In the genomic region with DNA sequence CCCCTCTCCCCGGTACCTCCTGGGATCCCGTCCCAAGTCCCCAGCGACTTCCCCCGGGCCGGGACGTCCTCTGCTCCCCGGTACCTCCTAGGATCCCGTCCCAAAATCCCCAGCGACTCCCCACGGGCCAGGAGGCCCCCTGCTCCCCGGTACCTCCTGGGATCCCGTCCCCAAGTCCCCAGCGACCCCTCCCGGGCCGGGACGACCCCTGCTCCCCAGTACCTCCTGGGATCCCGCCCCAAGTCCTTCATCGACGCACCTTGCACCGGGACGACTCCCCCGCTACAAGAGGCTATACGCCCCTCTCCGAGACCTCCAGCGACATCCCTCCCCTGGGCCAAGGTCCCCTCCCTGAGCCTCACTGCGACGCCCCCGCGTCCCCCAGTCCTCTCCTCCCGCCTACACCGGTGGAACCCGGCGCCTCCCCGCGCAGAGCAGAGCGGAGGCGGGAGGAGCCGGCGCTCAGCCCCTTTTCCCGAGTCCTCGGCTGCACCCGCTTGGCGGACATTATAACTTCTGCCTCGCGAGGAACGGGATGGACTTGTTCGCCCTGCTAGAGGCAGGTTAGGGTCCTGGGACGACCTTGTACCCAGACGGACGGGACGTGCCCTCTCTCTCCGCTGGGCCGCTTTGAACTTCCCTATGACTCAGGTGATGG, we compare ENCODE assay signal across 8 cellular contexts. TPM values are rescaled to one million over a fixed set of nuclear protein-coding genes. Genes with fewer than 3 reads are reported as not detected.
A peak's percentile ranks its signal among the peaks of the same experiment; 100 is the strongest.
DNase-seq lines count a peak whose midpoint lies in the region; ATAC-seq, FAIRE-seq and TF ChIP-seq lines count a peak whose summit lies in the region.

No MANE protein-coding gene starts in this region.

- H4K20me1 ChIP-seq in KMS-11 (ENCODE audit: insufficient read depth) (no peaks in the 10 kb centered on the region), K562 (replicated peaks; ENCODE audit: control insufficient read depth, insufficient read depth, low read length) (no peaks in the 10 kb centered on the region)

- ATAC-seq in K562 = no peak
- no peak for ATAC-seq in GM21423 (IDR thresholded peaks at IDR 0.05; ENCODE audit: unreplicated experiment)

- in situ Hi-C loops in K562 (cut with MboI) = no loop called here

- H3K79me2 ChIP-seq in KMS-11 (ENCODE audit: insufficient read depth, low read depth) = no peaks in the 10 kb centered on the region
- no peaks in the 10 kb centered on the region for H3K79me2 ChIP-seq in K562 (ENCODE audit: control insufficient read depth, insufficient read depth, low read length)

- H3K9ac ChIP-seq in KMS-11 (no peak overlapping the region; the same call in 1 of the 2 replicates), K562 (ENCODE audit: insufficient read depth in 1 of 2, low read depth in 2 of 2, low read length in 2 of 2) (peak overlapping the region in 1 of 2 experiments; percentile 91; a peak in 1 of 4 replicates)

- no peak for TF ChIP-seq EP300 in K562 (IDR thresholded peaks at IDR 0.05; ENCODE audit: low read length)

- peak overlapping the region; percentile 48; the same call in 1 of the 2 replicates for H3K4me2 ChIP-seq in KMS-11
- peak overlapping the region; percentile 53 for H3K4me2 ChIP-seq in K562 (ENCODE audit: insufficient read depth, low read length)

- DNase-seq in AG09309 (ENCODE audit: low read depth) (no peak), K562 (ENCODE audit: extremely low read depth in 1 of 4, low spot score in 3 of 4) (peak in 2 of 4 experiments; percentile 43 to 46), iPS-NIHi7 (ENCODE audit: extremely low spot score) (peak; percentile 73), spleen (peak; percentile 87), SW480 (ENCODE audit: low spot score) (no peak)
- no peak for DNase-seq in stimulated activated naive CD4-positive, alpha-beta T cell treated with Interleukin-2 at 50 U/mL for 16 hours (lab: John Stamatoyannopoulos, UW)

- no peak overlapping the region for H3K27ac ChIP-seq in KMS-11
- H3K27ac ChIP-seq in K562 (ENCODE audit: extremely low read depth, low read depth, low read length) = no peak overlapping the region
- peak overlapping the region in 7 of 8 donors; percentile 22 to 88 (median 71) for H3K27ac ChIP-seq in spleen

- POLR2A ChIA-PET in K562 (lab: Yijun Ruan, JAX) = interaction anchor here (0.6 kb wide), 1 partner anchor 47 kb away, joined by 3 read pairs; no protein-coding TSS in a partner anchor

- peak overlapping the region; percentile 63 for H3K4me3 ChIP-seq in AG09309 (ENCODE audit: control insufficient read depth, low read depth, low read length)
- no peak overlapping the region for H3K4me3 ChIP-seq in KMS-11 (IDR thresholded peaks at IDR 0.05; ENCODE audit: insufficient read depth, low read depth, low read length)
- peak overlapping the region; percentile 51; the same call in 1 of the 2 replicates for H3K4me3 ChIP-seq in K562
- peak overlapping the region; percentile 41 to 80 (median 55) for H3K4me3 ChIP-seq in spleen

- FAIRE-seq in K562 (lab: Jason Lieb, UNC) = no peak

- H3K9me1 ChIP-seq in K562 (ENCODE audit: control insufficient read depth, insufficient read depth, low read length) = no peaks in the 10 kb centered on the region

- no peak for TF ChIP-seq RAD21 in K562 (CRISPR knock-in tag; conservative IDR thresholded peaks at IDR 0.05 in 1 of 2, IDR thresholded peaks at IDR 0.05 in 1 of 2)

- no peaks in the 10 kb centered on the region for H3K36me3 ChIP-seq in KMS-11 (ENCODE audit: insufficient read depth)
- no peaks in the 10 kb centered on the region for H3K36me3 ChIP-seq in K562 (ENCODE audit: control insufficient read depth, insufficient read depth, low read length)
- H3K36me3 ChIP-seq in spleen = no peaks in the 10 kb centered on the region

- no peaks in the 10 kb centered on the region for H3K9me3 ChIP-seq in K562 (replicated peaks; ENCODE audit: control insufficient read depth, insufficient read depth, low read depth, low read length)
- H3K9me3 ChIP-seq in spleen = no peaks in the 10 kb centered on the region

- CTCF ChIA-PET in K562 (lab: Yijun Ruan, JAX; ENCODE audit: low intra/inter-chr PET ratio) = no interaction called here

- TF ChIP-seq POLR2A in K562 (conservative IDR thresholded peaks at IDR 0.05) (no peak), spleen (IDR thresholded peaks at IDR 0.05) (no peak)

- BruUV-seq in K562 (replicated peaks; lab: Mats Ljungman, UMichigan) = no TSS peak

- peaks cover 7% of the 10 kb centered on the region for H3K4me1 ChIP-seq in KMS-11 (ENCODE audit: low read depth, poor library complexity, severe bottlenecking)
- peaks cover 10 to 36% of the 10 kb centered on the region in 2 experiments; a peak in 4 of 5 replicates for H3K4me1 ChIP-seq in K562 (replicated peaks in 1 of 2; ENCODE audit: control insufficient read depth in 2 of 2, insufficient read depth in 2 of 2, low read length in 2 of 2)
- H3K4me1 ChIP-seq in spleen = peaks cover 17 to 62% (median 37%) of the 10 kb centered on the region in 6 donors

- H2AFZ ChIP-seq in KMS-11 (ENCODE audit: low read depth) (peak overlapping the region; percentile 41; the same call in 1 of the 2 replicates), K562 (ENCODE audit: low read depth, low read length) (no peak overlapping the region)

- intact Hi-C loops in K562 (cut with micrococcal nuclease) = no loop called here
- intact Hi-C loops in spleen (cut with DNase I; ENCODE audit: low total_unique reads) = no loop called here

- TF ChIP-seq CTCF in AG09309 (IDR thresholded peaks at IDR 0.05; ENCODE audit: control insufficient read depth, insufficient read depth, low read depth, low read length, missing control alignments) = no peak
- TF ChIP-seq CTCF in KMS-11 (conservative IDR thresholded peaks at IDR 0.05; ENCODE audit: low read depth, low read length) = no peak
- TF ChIP-seq CTCF in K562 (IDR thresholded peaks at IDR 0.05 in 2 of 3, conservative IDR thresholded peaks at IDR 0.05 in 1 of 3; ENCODE audit: insufficient read depth in 2 of 3, low read depth in 1 of 3, low read length in 3 of 3) = no peak
- peak in 1 of 11 experiments; percentile 6 for TF ChIP-seq CTCF in spleen (IDR thresholded peaks at IDR 0.05 in 8 of 11, conservative IDR thresholded peaks at IDR 0.05 in 3 of 11)

- H3K27me3 ChIP-seq in KMS-11 (ENCODE audit: insufficient read depth, low read depth) (no peaks in the 10 kb centered on the region), K562 (ENCODE audit: control insufficient read depth in 2 of 2, insufficient read depth in 2 of 2, low read length in 2 of 2) (no peaks in the 10 kb centered on the region), spleen (replicated peaks in 1 of 7) (peaks cover 0 to 75% (median 25%) of the 10 kb centered on the region in 7 donors)

- 86% methylated on average over 10 of the region's 53 CpGs for WGBS in K562 (ENCODE audit: insufficient coverage, low coverage, missing lambda C conversion rate)
- WGBS in spleen, 5 donors = 3 to 11% (median 5%) methylated on average over 45 to 53 of the region's 53 CpGs

TF ChIP-seq in K562, 482 proteins besides CTCF, POLR2A, EP300 and RAD21 (continues in another document):
- TF ChIP-seq, protein P1, sequence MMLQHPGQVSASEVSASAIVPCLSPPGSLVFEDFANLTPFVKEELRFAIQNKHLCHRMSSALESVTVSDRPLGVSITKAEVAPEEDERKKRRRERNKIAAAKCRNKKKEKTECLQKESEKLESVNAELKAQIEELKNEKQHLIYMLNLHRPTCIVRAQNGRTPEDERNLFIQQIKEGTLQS (IDR thresholded peaks at IDR 0.05) = peak; percentile 44; the same call in 1 of the 2 replicates
- TF ChIP-seq, protein P1 (CRISPR knock-in tag; conservative IDR thresholded peaks at IDR 0.05) = no peak

RNA-seq across cellular contexts. Expression of a gene that starts 0.9 kb away (rescaled TPM):
- total RNA-seq in K562 (2011; cell fraction: chromatin; rRNA removed; ENCODE audit: low replicate concordance) = 3.6 and 5.0 TPM in 2 replicates
- 4.2 and 4.5 TPM in 2 replicates for total RNA-seq in K562 (2011; cell fraction: nucleolus; rRNA removed)
- 5.6 and 6.4 TPM in 2 replicates for total RNA-seq in K562 (2011; cell fraction: nucleoplasm; rRNA removed)
- total RNA-seq in K562 (2014; rRNA removed) (3.8 and 5.1 TPM in 2 replicates), K562 (2014; rRNA removed; fragmentation: Illumina TruSeq; extraction: Trizol) (3.8 and 4.3 TPM in 2 replicates), K562 (2015; rRNA removed; fragmentation: Illumina TruSeq; extraction: Trizol) (5.0 and 6.1 TPM in 2 replicates), K562 (2021) (8.8 and 11.5 TPM in 2 replicates), spleen (10 to 100 TPM; 15.0 to 41.3 (median 29.0) TPM)
- polyA plus RNA-seq in K562 (2011; rRNA removed) (2.2 and 3.2 TPM in 2 replicates), K562 (2014; fragmentation: Illumina TruSeq; extraction: Trizol) (8.9 and 10.1 TPM in 2 replicates), K562 (2014; fragmentation: Nextera tagmentation; extraction: Ambion mirVana) (1 to 10 TPM in 1 of 2 experiments, under 1 TPM in 1; 0.69 to 1.3 TPM), K562 (2014; rRNA removed) (4.5 and 4.9 TPM in 2 replicates), spleen (1 to 10 TPM; 1.5 to 4.7 (median 2.2) TPM)
- polyA plus RNA-seq in K562 (2011; cell fraction: cytosol; rRNA removed) = 3.2 and 6.4 TPM in 2 replicates
- 1.1 and 3.0 TPM in 2 replicates for polyA plus RNA-seq in K562 (2011; cell fraction: nucleus; rRNA removed)
- 6.8 and 12.0 TPM in 2 replicates for polyA plus RNA-seq in K562 (2012)
- polyA minus RNA-seq in K562 (2011; rRNA and poly(A)+ RNA removed) = 1.3 and 2.4 TPM in 2 replicates
- polyA minus RNA-seq in K562 (2011; cell fraction: cytosol; rRNA and poly(A)+ RNA removed) = 2.7 and 4.5 TPM in 2 replicates
- 0.33 and 0.54 TPM in 2 replicates for polyA minus RNA-seq in K562 (2011; cell fraction: nucleus; rRNA and poly(A)+ RNA removed)

RNA-seq across cellular contexts. Expression of a gene that starts 12.1 kb away (rescaled TPM):
- not detected in 2 replicates for total RNA-seq in K562 (2011; cell fraction: chromatin; rRNA removed; ENCODE audit: low replicate concordance)
- not detected in 2 replicates for total RNA-seq in K562 (2011; cell fraction: nucleolus; rRNA removed)
- not detected in 2 replicates for total RNA-seq in K562 (2011; cell fraction: nucleoplasm; rRNA removed)
- total RNA-seq in K562 (2014; rRNA removed) = not detected in 2 replicates
- total RNA-seq in K562 (2014; rRNA removed; fragmentation: Illumina TruSeq; extraction: Trizol) = not detected in 2 replicates
- not detected in 2 replicates for total RNA-seq in K562 (2015; rRNA removed; fragmentation: Illumina TruSeq; extraction: Trizol)
- not detected in 2 replicates for total RNA-seq in K562 (2021)
- polyA plus RNA-seq in K562 (2011; rRNA removed) = not detected in 2 replicates
- polyA plus RNA-seq in K562 (2011; cell fraction: cytosol; rRNA removed) = not detected in 2 replicates
- not detected in 2 replicates for polyA plus RNA-seq in K562 (2011; cell fraction: nucleus; rRNA removed)
- polyA plus RNA-seq in K562 (2012) = not detected in 2 replicates
- polyA plus RNA-seq in K562 (2014; fragmentation: Illumina TruSeq; extraction: Trizol) = not detected in 2 replicates
- polyA plus RNA-seq in K562 (2014; fragmentation: Nextera tagmentation; extraction: Ambion mirVana) = not detected
- polyA plus RNA-seq in K562 (2014; rRNA removed) = not detected in 2 replicates
- polyA minus RNA-seq in K562 (2011; rRNA and poly(A)+ RNA removed) = not detected in 2 replicates
- polyA minus RNA-seq in K562 (2011; cell fraction: cytosol; rRNA and poly(A)+ RNA removed) = not detected in 2 replicates
- polyA minus RNA-seq in K562 (2011; cell fraction: nucleus; rRNA and poly(A)+ RNA removed) = not detected in 2 replicates
- not detected for total RNA-seq in spleen
- polyA plus RNA-seq in spleen = not detected

Comparison
In these comparisons a context has a peak if more than half of its experiments do, and no peak if none do; other contexts are left out.
1. DNase-seq: peak in iPS-NIHi7 (single experiment) and spleen (single experiment); none in AG09309 (single experiment), SW480 (single experiment) and stimulated activated naive CD4-positive, alpha-beta T cell treated with Interleukin-2 at 50 U/mL for 16 hours (single experiment).
2. H3K27ac ChIP-seq: peak in spleen (7 of 8); none in KMS-11 (single experiment) and K562 (single experiment).